ENCODE assay signal across 8 cellular contexts in genomic region chrX:152830312-152831305, GRCh38. TPM values are rescaled to one million over a fixed set of nuclear protein-coding genes. Genes with fewer than 3 reads are reported as not detected.
DNase-seq lines count a peak whose midpoint lies in the region; ATAC-seq and TF ChIP-seq lines count a peak whose summit lies in the region.

CETN2 (minus strand) TSS chrX:152830757; CDS start chrX:152830710, 47 bp downstream.
NSDHL (plus strand) TSS chrX:152831063; CDS start chrX:152846325, 15,262 bp downstream.

- intact Hi-C loops in heart left ventricle (cut with DNase I): no loop called here

- ATAC-seq in HG02798 (IDR thresholded peaks at IDR 0.05; ENCODE audit: poor library complexity, unreplicated experiment): peak; percentile 99
- ATAC-seq in heart left ventricle: peak; percentile 99

- H3K4me3 Mint-ChIP-seq in type B pancreatic cell: peak within 1 kb of the TSS; percentile 99

- H3K4me3 ChIP-seq in GM12875 (ENCODE audit: low read depth, low read length) (peak within 1 kb of the TSS; percentile 79), heart left ventricle (peak within 1 kb of the TSS; percentile 39 to 90 (median 70))

- H3K36me3 Mint-ChIP-seq in type B pancreatic cell: peaks cover 11% of the 10 kb centered on the region

- no peaks in the 10 kb centered on the region for H3K4me1 Mint-ChIP-seq in type B pancreatic cell (ENCODE audit: unreplicated experiment)

- H3K4me1 ChIP-seq in heart left ventricle: peaks cover 0 to 31% (median 1%) of the 10 kb centered on the region in 12 donors

- WGBS in adipose tissue, 3 donors: 1 to 39% (median 1%) methylated on average over 24 to 71 of the region's 71 CpGs
- WGBS in heart left ventricle, 4 donors: 0 to 51% (median 20%) methylated on average over 39 to 71 of the region's 71 CpGs

- no peak for TF ChIP-seq CTCF in GM12875 (IDR thresholded peaks at IDR 0.05; ENCODE audit: borderline replicate concordance, insufficient read depth, low read depth, low read length)
- no peak for TF ChIP-seq CTCF in heart left ventricle (IDR thresholded peaks at IDR 0.05)
- no peak for TF ChIP-seq CTCF in type B pancreatic cell (conservative IDR thresholded peaks at IDR 0.05)

- DNase-seq in NCI-H1436 (lab: John Stamatoyannopoulos, UW) (peak; percentile 97), T follicular helper cell (ENCODE audit: low read depth) (peak; percentile 90), heart left ventricle (peak; percentile 95 to 97 (median 97)), pons (ENCODE audit: low spot score) (peak; percentile 93), type B pancreatic cell (ENCODE audit: extremely low spot score, unreplicated experiment) (peak; percentile 95)

- peaks cover 0 to 22% (median 8%) of the 10 kb centered on the region in 9 donors for H3K36me3 ChIP-seq in heart left ventricle

- H3K9me3 ChIP-seq in heart left ventricle: no peaks in the 10 kb centered on the region

- H3K27ac Mint-ChIP-seq in type B pancreatic cell: peak within 1 kb of the TSS; percentile 96

- peak in 1 of 2 donors; percentile 53 for TF ChIP-seq POLR2A in heart left ventricle (IDR thresholded peaks at IDR 0.05)

- peaks cover 4% of the 10 kb centered on the region for H3K9me3 Mint-ChIP-seq in type B pancreatic cell

- H3K27me3 ChIP-seq in heart left ventricle: peaks cover 0 to 5% (median 0%) of the 10 kb centered on the region in 9 donors

- H3K27ac ChIP-seq in adipose tissue (ENCODE audit: low read depth, low read length) (no peak within 1 kb of the TSS), heart left ventricle (peak within 1 kb of the TSS in 11 of 12 donors; percentile 42 to 80 (median 74))

- no peaks in the 10 kb centered on the region for H3K27me3 Mint-ChIP-seq in type B pancreatic cell

RNA-seq across cellular contexts. Expression of gene CETN2, which starts in this region (rescaled TPM):
- polyA plus RNA-seq in adipose tissue (10 to 100 TPM; 14.3 to 48.5 (median 24.3) TPM), heart left ventricle (10 to 100 TPM; 27.7 to 37.0 TPM)
- total RNA-seq in heart left ventricle (10 to 100 TPM; 18.8 to 32.8 (median 24.7) TPM), type B pancreatic cell (ENCODE audit: low replicate concordance) (52.4 and 66.3 TPM in 2 replicates)

RNA-seq across cellular contexts. Expression of gene NSDHL, which starts in this region (rescaled TPM):
- 10 to 100 TPM; 13.4 to 44.1 (median 15.8) TPM for polyA plus RNA-seq in adipose tissue
- 10 to 100 TPM; 11.5 to 27.0 (median 18.0) TPM for total RNA-seq in heart left ventricle
- polyA plus RNA-seq in heart left ventricle: 10 to 100 TPM; 10.8 to 44.6 TPM
- 27.5 and 28.0 TPM in 2 replicates for total RNA-seq in type B pancreatic cell (ENCODE audit: low replicate concordance)
